In the genomic region with DNA sequence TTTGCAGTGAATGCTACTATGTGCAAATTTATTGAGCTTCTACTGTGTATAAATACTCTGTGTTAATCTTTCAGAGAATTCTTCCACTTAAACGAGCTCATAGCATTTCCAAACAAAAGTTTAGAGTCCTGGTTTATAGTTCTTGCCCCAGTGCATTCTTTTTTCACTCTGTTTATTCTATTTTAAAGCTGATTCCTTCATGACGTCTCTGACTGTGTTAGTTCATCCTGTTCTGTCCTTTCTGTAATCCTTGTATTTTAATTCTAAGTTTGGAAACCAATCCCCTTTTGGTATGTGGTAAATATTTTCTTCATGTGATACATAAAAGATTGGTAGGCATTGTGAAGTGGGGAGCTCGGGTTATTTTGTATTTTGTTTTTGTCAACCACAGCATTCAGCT, we compare ENCODE assay signal across 16 cellular contexts. TPM values are rescaled to one million over a fixed set of nuclear protein-coding genes. Genes with fewer than 3 reads are reported as not detected.
A peak's percentile ranks its signal among the peaks of the same experiment; 100 is the strongest.
DNase-seq lines count a peak whose midpoint lies in the region; TF ChIP-seq lines count a peak whose summit lies in the region.
"Had no signal": no experiment of that assay in that cellular context is flagged by ENCODE, and none has a peak within 500 bp of the region (broad histone marks: within the 10 kb centered on the region; RNA-seq: fewer than 3 reads in every experiment).

No MANE protein-coding gene starts in this region.

- peak; percentile 24 for DNase-seq in amniotic epithelial cell (ENCODE audit: low read depth)
- DNase-seq in fibroblast of gingiva (ENCODE audit: low read depth) = peak; percentile 35
- DNase-seq in transverse colon = no peak
- DNase-seq in AG08396 (ENCODE audit: low spot score) = no peak
- DNase-seq in NCI-H2171 treated with DMSO at 0.1 percent for 48 hours (lab: John Stamatoyannopoulos, UW) = no peak
- DNase-seq in NCI-H1105 treated with DMSO at 0.1 percent for 48 hours (lab: John Stamatoyannopoulos, UW) = no peak
- DNase-seq: CD4-positive, alpha-beta T cell; EL; GOT3; NCI-H1417; NCI-H1930; NCI-H446 treated with DMSO at 0.1 percent for 48 hours had no signal

- no peak for TF ChIP-seq CTCF in transverse colon (IDR thresholded peaks at IDR 0.05)

- WGBS in transverse colon (ENCODE audit: low coverage in 1 of 2), 2 donors = 42 to 46% methylated on average over 3 of the region's 3 CpGs

- H3K27ac ChIP-seq in muscle layer of colon (ENCODE audit: low read depth, low read length) = peak overlapping the region; percentile 71
- H3K27ac ChIP-seq in transverse colon = peak overlapping the region; percentile 63 to 82 (median 76)
- H3K27ac ChIP-seq: HL-60 had no signal

- H3K4me1 ChIP-seq in muscle layer of colon (ENCODE audit: insufficient read depth, low read length) (peaks cover 62% of the 10 kb centered on the region), transverse colon (peaks cover 0 to 33% (median 1%) of the 10 kb centered on the region in 4 donors)

- H3K9ac ChIP-seq in muscle layer of colon (ENCODE audit: low read length) = no peak overlapping the region

- TF ChIP-seq POLR2A in transverse colon (IDR thresholded peaks at IDR 0.05) = no peak

- H3K36me3 ChIP-seq in muscle layer of colon (ENCODE audit: insufficient read depth, low read length) = no peaks in the 10 kb centered on the region
- no peaks in the 10 kb centered on the region for H3K36me3 ChIP-seq in transverse colon

- TF ChIP-seq EP300 in transverse colon (IDR thresholded peaks at IDR 0.05; ENCODE audit: low read depth) = peak; percentile 71

- intact Hi-C loops in transverse colon (cut with DNase I; ENCODE audit: low total_unique reads) = loop anchor here (5.0 kb wide), 1 partner anchor 1682 kb away; no protein-coding TSS in a partner anchor

- in situ Hi-C loops in transverse colon (cut with MboI; ENCODE audit: low pct_ligation_motif_present in 1 of 4, low pct_unique_long_range_greater_than_20kb in 1 of 4, low sequenced_read_pairs in 3 of 4) = no loop called here

- no peaks in the 10 kb centered on the region for H3K9me3 ChIP-seq in muscle layer of colon (ENCODE audit: low read length)
- no peaks in the 10 kb centered on the region for H3K9me3 ChIP-seq in transverse colon

- H3K27me3 ChIP-seq in muscle layer of colon (ENCODE audit: control insufficient read depth in 1 of 2, insufficient read depth in 2 of 2, low read length in 2 of 2) (no peaks in the 10 kb centered on the region), transverse colon (no peaks in the 10 kb centered on the region)

- H3K4me3 ChIP-seq in muscle layer of colon (ENCODE audit: low read depth in 1 of 2, low read length in 2 of 2) = no peak overlapping the region
- H3K4me3 ChIP-seq in transverse colon = no peak overlapping the region

RNA-seq across cellular contexts. Expression of a gene that starts 18.7 kb away (rescaled TPM):
- 10 to 100 TPM in 1 of 4 donors, 1 to 10 TPM in 1, under 1 TPM in 1, not detected in 1; 0.60 to 11.3 (median 7.2) TPM for total RNA-seq in transverse colon
- total RNA-seq: LHCN-M2 had no signal

RNA-seq across cellular contexts. Expression of a gene that starts 56.6 kb away (rescaled TPM):
- 1 to 10 TPM in 2 of 4 donors, not detected in 2; 3.8 to 6.8 TPM for total RNA-seq in transverse colon
- total RNA-seq: LHCN-M2 had no signal

RNA-seq across cellular contexts. Expression of a gene that starts 57.0 kb away (rescaled TPM):
- total RNA-seq in transverse colon = not detected
- total RNA-seq: B cell; CD4-positive, alpha-beta T cell; LHCN-M2 had no signal

Comparison
In these comparisons a context has a peak if more than half of its experiments do, and no peak if none do; other contexts are left out.
1. DNase-seq: peak in amniotic epithelial cell (single experiment) and fibroblast of gingiva (single experiment); none in transverse colon (single experiment), AG08396 (single experiment), NCI-H2171 treated with DMSO at 0.1 percent for 48 hours (single experiment) and NCI-H1105 treated with DMSO at 0.1 percent for 48 hours (single experiment).